7 cellular contexts compared by ENCODE assay signal in the genomic region with DNA sequence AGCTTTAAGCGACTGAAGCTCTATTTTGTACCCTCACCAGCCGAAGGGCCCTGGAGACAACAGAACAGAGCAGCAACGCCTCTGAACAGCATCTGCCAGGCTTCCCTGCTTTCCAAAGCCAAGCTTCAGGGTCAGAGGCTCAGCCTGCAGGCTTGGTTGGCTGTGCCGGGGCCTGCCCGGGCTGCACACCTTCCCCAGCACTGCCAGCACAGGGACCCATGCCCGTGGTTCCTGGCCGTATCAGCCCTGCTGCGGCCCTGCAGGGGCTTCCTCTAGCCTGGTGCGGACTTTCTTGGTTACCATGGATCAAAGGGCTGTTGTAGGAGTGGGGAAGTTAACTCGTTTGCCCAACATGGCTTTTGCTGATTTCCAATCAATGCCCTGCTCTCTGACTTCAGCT.
"Had no signal": no experiment of that assay in that cellular context is flagged by ENCODE, and none has a peak within 500 bp of the region (broad histone marks: within the 10 kb centered on the region; RNA-seq: fewer than 3 reads in every experiment).

No MANE protein-coding gene starts in this region.

- H3K27ac ChIP-seq: HL-60, KMS-11 had no signal

- H3K4me3 ChIP-seq: K562 had no signal

- ATAC-seq: K562 had no signal

- FAIRE-seq: HTR-8/SVneo, K562 had no signal

- H3K9ac ChIP-seq: KMS-11 had no signal

- DNase-seq: IMR-90, KBM-7, KG1 had no signal

- H3K4me2 ChIP-seq: KMS-11 had no signal
